ENCODE assay signal across 1 cellular context in genomic region chr11:69296890-69297224, GRCh38.
TF ChIP-seq lines count a peak whose summit lies in the region.

No MANE protein-coding gene starts in this region.

TF ChIP-seq in HepG2, 621 proteins besides CTCF, POLR2A, EP300 and RAD21:
- TF ChIP-seq SIN3A (IDR thresholded peaks at IDR 0.05; ENCODE audit: borderline replicate concordance, low read depth, low read length) (0 out of 2 replicates have a peak, but pooled peaks have one; percentile 31), ZSCAN30 (CRISPR knock-in tag; IDR thresholded peaks at IDR 0.05) (no peak), ZNF747 (CRISPR knock-in tag; IDR thresholded peaks at IDR 0.05; ENCODE audit: borderline replicate concordance) (no peak), ERF (CRISPR knock-in tag; IDR thresholded peaks at IDR 0.05) (0 out of 2 replicates have a peak, but pooled peaks have one; percentile 10), ZNF484 (CRISPR knock-in tag; IDR thresholded peaks at IDR 0.05; ENCODE audit: borderline replicate concordance, low read depth) (no peak), SMAD3 (CRISPR knock-in tag; IDR thresholded peaks at IDR 0.05) (0 out of 2 replicates have a peak, but pooled peaks have one; percentile 13), RCOR2 (CRISPR knock-in tag; IDR thresholded peaks at IDR 0.05) (0 out of 2 replicates have a peak, but pooled peaks have one; percentile 17), CHD4 (IDR thresholded peaks at IDR 0.05; ENCODE audit: borderline replicate concordance, low read length) (peak; percentile 73; the same call in 1 of the 2 replicates), PREB (CRISPR knock-in tag; IDR thresholded peaks at IDR 0.05) (no peak), FOXK1 (CRISPR knock-in tag; IDR thresholded peaks at IDR 0.05; ENCODE audit: borderline replicate concordance, low read depth) (no peak), ZBTB8A (CRISPR knock-in tag; IDR thresholded peaks at IDR 0.05; ENCODE audit: borderline replicate concordance, low read depth) (no peak), HNRNPLL (IDR thresholded peaks at IDR 0.05; ENCODE audit: low read depth, low read length, poor library complexity, severe bottlenecking) (no peak), ZBTB7A (CRISPR knock-in tag; IDR thresholded peaks at IDR 0.05) (no peak), MAFK (conservative IDR thresholded peaks at IDR 0.05 in 1 of 2, IDR thresholded peaks at IDR 0.05 in 1 of 2; ENCODE audit: low read length in 2 of 2) (no peak), YY1 (IDR thresholded peaks at IDR 0.05; ENCODE audit: insufficient read depth, insufficient replicate concordance, low read depth, low read length) (peak; percentile 1), GATAD1 (CRISPR knock-in tag; IDR thresholded peaks at IDR 0.05) (no peak)
- TF ChIP-seq, protein P1, sequence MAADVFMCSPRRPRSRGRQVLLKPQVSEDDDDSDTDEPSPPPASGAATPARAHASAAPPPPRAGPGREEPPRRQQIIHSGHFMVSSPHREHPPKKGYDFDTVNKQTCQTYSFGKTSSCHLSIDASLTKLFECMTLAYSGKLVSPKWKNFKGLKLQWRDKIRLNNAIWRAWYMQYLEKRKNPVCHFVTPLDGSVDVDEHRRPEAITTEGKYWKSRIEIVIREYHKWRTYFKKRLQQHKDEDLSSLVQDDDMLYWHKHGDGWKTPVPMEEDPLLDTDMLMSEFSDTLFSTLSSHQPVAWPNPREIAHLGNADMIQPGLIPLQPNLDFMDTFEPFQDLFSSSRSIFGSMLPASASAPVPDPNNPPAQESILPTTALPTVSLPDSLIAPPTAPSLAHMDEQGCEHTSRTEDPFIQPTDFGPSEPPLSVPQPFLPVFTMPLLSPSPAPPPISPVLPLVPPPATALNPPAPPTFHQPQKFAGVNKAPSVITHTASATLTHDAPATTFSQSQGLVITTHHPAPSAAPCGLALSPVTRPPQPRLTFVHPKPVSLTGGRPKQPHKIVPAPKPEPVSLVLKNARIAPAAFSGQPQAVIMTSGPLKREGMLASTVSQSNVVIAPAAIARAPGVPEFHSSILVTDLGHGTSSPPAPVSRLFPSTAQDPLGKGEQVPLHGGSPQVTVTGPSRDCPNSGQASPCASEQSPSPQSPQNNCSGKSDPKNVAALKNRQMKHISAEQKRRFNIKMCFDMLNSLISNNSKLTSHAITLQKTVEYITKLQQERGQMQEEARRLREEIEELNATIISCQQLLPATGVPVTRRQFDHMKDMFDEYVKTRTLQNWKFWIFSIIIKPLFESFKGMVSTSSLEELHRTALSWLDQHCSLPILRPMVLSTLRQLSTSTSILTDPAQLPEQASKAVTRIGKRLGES (CRISPR knock-in tag; IDR thresholded peaks at IDR 0.05; ENCODE audit: borderline replicate concordance), result no peak
